Comparison of ENCODE assay signal across 21 cellular contexts in genomic region chr16:86772231-86772510, GRCh38.
DNase-seq lines count a peak whose midpoint lies in the region; ATAC-seq, FAIRE-seq and TF ChIP-seq lines count a peak whose summit lies in the region.
"Had no signal": no experiment of that assay in that cellular context is flagged by ENCODE, and none has a peak within 500 bp of the region (broad histone marks: within the 10 kb centered on the region; RNA-seq: fewer than 3 reads in every experiment).

No MANE protein-coding gene starts in this region.

- no peaks in the 10 kb centered on the region for H3K9me2 ChIP-seq in PC-9 (ENCODE audit: insufficient read depth)

- no peaks in the 10 kb centered on the region for H3K36me3 ChIP-seq in H1 (ENCODE audit: control insufficient read depth in 2 of 4, insufficient read depth in 4 of 4, low read length in 3 of 4)
- H3K36me3 ChIP-seq in PC-9 (ENCODE audit: low read depth): no peaks in the 10 kb centered on the region
- H3K36me3 ChIP-seq: gastrocnemius medialis had no signal

- no peak overlapping the region for H2BK15ac ChIP-seq in H1 (ENCODE audit: low read length)

- no peak overlapping the region for H4K8ac ChIP-seq in H1 (ENCODE audit: extremely low read depth, insufficient read depth, low read length)

- no peaks in the 10 kb centered on the region; a peak in 2 of 7 replicates for H3K4me1 ChIP-seq in H1 (replicated peaks in 1 of 4; ENCODE audit: control insufficient read depth in 3 of 4, insufficient read depth in 4 of 4, low read length in 3 of 4)
- no peaks in the 10 kb centered on the region for H3K4me1 ChIP-seq in PC-9 (replicated peaks; ENCODE audit: insufficient read depth)
- H3K4me1 ChIP-seq: body of pancreas, gastrocnemius medialis, testis had no signal

- H3K27ac Mint-ChIP-seq in nephron: peak overlapping the region; percentile 73 to 96 (median 87)
- no peak overlapping the region for H3K27ac Mint-ChIP-seq in activated CD4-positive, alpha-beta memory T cell treated with anti-CD3 and anti-CD28 coated beads, Interleukin-2, amount 10 ng/mL, durations not matched to agents 7 days and 5 days
- no peak overlapping the region for H3K27ac Mint-ChIP-seq in activated T-cell treated with anti-CD3 and anti-CD28 coated beads, Interleukin-2, amount 50 U/mL, for 72 hours
- H3K27ac Mint-ChIP-seq: activated B cell treated with CpG ODN at 0.5 μM for 24 hours; activated naive CD4-positive, alpha-beta T cell treated with anti-CD3 and anti-CD28 coated beads, Interleukin-2, amount 50 U/mL, for 24 hours; CD8-positive, alpha-beta T cell; stimulated activated effector memory CD8-positive, alpha-beta T cell treated with anti-CD3 and anti-CD28 coated beads, Interleukin-12 subunit alpha, Interleukin-12 subunit beta, amount 100 ng/mL, for 72 hours had no signal

- no peaks in the 10 kb centered on the region for H3K9me3 ChIP-seq in H1 (ENCODE audit: insufficient read depth in 2 of 2, low read depth in 1 of 2, low read length in 1 of 2)
- H3K9me3 ChIP-seq in PC-9 (ENCODE audit: insufficient read depth, low read depth): no peaks in the 10 kb centered on the region
- H3K9me3 ChIP-seq: body of pancreas, gastrocnemius medialis, testis had no signal

- no peak for TF ChIP-seq RAD21 in H1 (IDR thresholded peaks at IDR 0.05 in 1 of 2, conservative IDR thresholded peaks at IDR 0.05 in 1 of 2; ENCODE audit: low read depth in 2 of 2, low read length in 2 of 2)

- intact Hi-C loops in PC-9 (cut with micrococcal nuclease; ENCODE audit: unreplicated experiment): no loop called here

- TF ChIP-seq POLR2A in H1 (IDR thresholded peaks at IDR 0.05; ENCODE audit: control extremely low read depth in 1 of 2, low read depth in 2 of 2, low read length in 2 of 2): no peak

- H3K36me3 Mint-ChIP-seq in nephron (ENCODE audit: low read depth): no peaks in the 10 kb centered on the region
- no peaks in the 10 kb centered on the region for H3K36me3 Mint-ChIP-seq in activated CD4-positive, alpha-beta memory T cell treated with anti-CD3 and anti-CD28 coated beads, Interleukin-2, amount 10 ng/mL, durations not matched to agents 7 days and 5 days (ENCODE audit: low read depth)
- no peaks in the 10 kb centered on the region for H3K36me3 Mint-ChIP-seq in activated T-cell treated with anti-CD3 and anti-CD28 coated beads, Interleukin-2, amount 50 U/mL, for 72 hours (ENCODE audit: insufficient read depth in 2 of 2)
- H3K36me3 Mint-ChIP-seq: activated naive CD4-positive, alpha-beta T cell treated with anti-CD3 and anti-CD28 coated beads, Interleukin-2, amount 50 U/mL, for 24 hours; CD8-positive, alpha-beta T cell; stimulated activated effector memory CD8-positive, alpha-beta T cell treated with anti-CD3 and anti-CD28 coated beads, Interleukin-12 subunit alpha, Interleukin-12 subunit beta, amount 100 ng/mL, for 72 hours had no signal

- BruUV-seq in PC-9 (replicated peaks; lab: Mats Ljungman, UMichigan): no TSS peak

- TF ChIP-seq CTCF in H1 (IDR thresholded peaks at IDR 0.05; ENCODE audit: control extremely low read depth in 1 of 3, insufficient read depth in 1 of 3, low read depth in 1 of 3, low read length in 3 of 3) (no peak), nephron (IDR thresholded peaks at IDR 0.05; ENCODE audit: unreplicated experiment in 3 of 3) (no peak), PC-9 (conservative IDR thresholded peaks at IDR 0.05) (no peak)

- no peaks in the 10 kb centered on the region for H3K79me1 ChIP-seq in H1 (ENCODE audit: low read depth, low read length)

- H3K27me3 Mint-ChIP-seq in nephron (ENCODE audit: low read depth): peaks cover 78% of the 10 kb centered on the region
- H3K27me3 Mint-ChIP-seq in activated CD4-positive, alpha-beta memory T cell treated with anti-CD3 and anti-CD28 coated beads, Interleukin-2, amount 10 ng/mL, durations not matched to agents 7 days and 5 days: peaks cover 2% of the 10 kb centered on the region
- H3K27me3 Mint-ChIP-seq in activated T-cell treated with anti-CD3 and anti-CD28 coated beads, Interleukin-2, amount 50 U/mL, for 72 hours (ENCODE audit: low read depth): no peaks in the 10 kb centered on the region

- H3K4me2 ChIP-seq in H1 (ENCODE audit: insufficient read depth in 1 of 2, low read depth in 2 of 2, low read length in 2 of 2) (no peak overlapping the region), PC-9 (no peak overlapping the region)

- ATAC-seq in activated T-cell treated with anti-CD3 and anti-CD28 coated beads, Interleukin-2, amount 50 U/mL, for 72 hours (replicated peaks in 1 of 2): no peak
- ATAC-seq: activated T-cell treated with anti-CD3 and anti-CD28 coated beads, Interleukin-2, amount 50 U/mL, for 4 hours; body of pancreas; CD8-positive, alpha-beta T cell; gastrocnemius medialis; left lobe of liver; stimulated activated effector memory CD8-positive, alpha-beta T cell treated with anti-CD3 and anti-CD28 coated beads, Interleukin-12 subunit alpha, Interleukin-12 subunit beta, amount 100 ng/mL, for 72 hours had no signal

- FAIRE-seq in H1 (lab: Jason Lieb, UNC): no peak
- FAIRE-seq: GM18507 had no signal

- H3K23ac ChIP-seq in H1 (ENCODE audit: insufficient read length): no peak overlapping the region

- H3K4me3 Mint-ChIP-seq in nephron: peak overlapping the region in 1 of 3 experiments; percentile 1
- H3K4me3 Mint-ChIP-seq in activated CD4-positive, alpha-beta memory T cell treated with anti-CD3 and anti-CD28 coated beads, Interleukin-2, amount 10 ng/mL, durations not matched to agents 7 days and 5 days: no peak overlapping the region
- H3K4me3 Mint-ChIP-seq in activated T-cell treated with anti-CD3 and anti-CD28 coated beads, Interleukin-2, amount 50 U/mL, for 72 hours: no peak overlapping the region
- H3K4me3 Mint-ChIP-seq: activated B cell treated with CpG ODN at 0.5 μM for 24 hours; activated naive CD4-positive, alpha-beta T cell treated with anti-CD3 and anti-CD28 coated beads, Interleukin-2, amount 50 U/mL, for 24 hours; activated T-cell treated with anti-CD3 and anti-CD28 coated beads, Interleukin-2, amount 50 U/mL, for 4 hours; CD8-positive, alpha-beta T cell; stimulated activated effector memory CD8-positive, alpha-beta T cell treated with anti-CD3 and anti-CD28 coated beads, Interleukin-12 subunit alpha, Interleukin-12 subunit beta, amount 100 ng/mL, for 72 hours had no signal

- no peak overlapping the region for H2BK12ac ChIP-seq in H1 (ENCODE audit: low read depth, low read length)

- peaks cover 38% of the 10 kb centered on the region for H3K4me1 Mint-ChIP-seq in nephron
- no peaks in the 10 kb centered on the region for H3K4me1 Mint-ChIP-seq in activated CD4-positive, alpha-beta memory T cell treated with anti-CD3 and anti-CD28 coated beads, Interleukin-2, amount 10 ng/mL, durations not matched to agents 7 days and 5 days
- H3K4me1 Mint-ChIP-seq in activated T-cell treated with anti-CD3 and anti-CD28 coated beads, Interleukin-2, amount 50 U/mL, for 72 hours (ENCODE audit: low read depth): no peaks in the 10 kb centered on the region
- H3K4me1 Mint-ChIP-seq: activated B cell treated with CpG ODN at 0.5 μM for 24 hours; activated naive CD4-positive, alpha-beta T cell treated with anti-CD3 and anti-CD28 coated beads, Interleukin-2, amount 50 U/mL, for 24 hours; stimulated activated effector memory CD8-positive, alpha-beta T cell treated with anti-CD3 and anti-CD28 coated beads, Interleukin-12 subunit alpha, Interleukin-12 subunit beta, amount 100 ng/mL, for 72 hours had no signal

- no peak overlapping the region for H3K14ac ChIP-seq in H1 (ENCODE audit: insufficient read length)

- no peak overlapping the region for H2BK120ac ChIP-seq in H1 (replicated peaks; ENCODE audit: low read depth, low read length)

- no peak overlapping the region for H4K5ac ChIP-seq in H1 (ENCODE audit: insufficient read length, low read depth, low read length)

- WGBS in H1 (ENCODE audit: extremely low coverage in 1 of 2, insufficient coverage in 1 of 2, insufficient read length in 1 of 2, insufficient replicate concordance in 2 of 2, low coverage in 1 of 2, low lambda C conversion rate in 2 of 2, missing lambda C conversion rate in 1 of 2), 2 experiments: 93% methylated on average over 3 of the region's 3 CpGs; no CpG with 5 or more reads in 1 of the 2 experiments

- H3K9me3 Mint-ChIP-seq in nephron: no peaks in the 10 kb centered on the region
- no peaks in the 10 kb centered on the region for H3K9me3 Mint-ChIP-seq in activated CD4-positive, alpha-beta memory T cell treated with anti-CD3 and anti-CD28 coated beads, Interleukin-2, amount 10 ng/mL, durations not matched to agents 7 days and 5 days
- H3K9me3 Mint-ChIP-seq in activated T-cell treated with anti-CD3 and anti-CD28 coated beads, Interleukin-2, amount 50 U/mL, for 72 hours: no peaks in the 10 kb centered on the region
- H3K9me3 Mint-ChIP-seq: activated B cell treated with CpG ODN at 0.5 μM for 24 hours; activated naive CD4-positive, alpha-beta T cell treated with anti-CD3 and anti-CD28 coated beads, Interleukin-2, amount 50 U/mL, for 24 hours; activated T-cell treated with anti-CD3 and anti-CD28 coated beads, Interleukin-2, amount 50 U/mL, for 4 hours; CD8-positive, alpha-beta T cell; stimulated activated effector memory CD8-positive, alpha-beta T cell treated with anti-CD3 and anti-CD28 coated beads, Interleukin-12 subunit alpha, Interleukin-12 subunit beta, amount 100 ng/mL, for 72 hours had no signal

- no peak overlapping the region for H3K56ac ChIP-seq in H1 (replicated peaks; ENCODE audit: insufficient read length, low read depth, low read length)

- H3K79me2 ChIP-seq in H1 (ENCODE audit: control insufficient read depth in 1 of 2, insufficient read depth in 2 of 2, low read length in 2 of 2) (no peaks in the 10 kb centered on the region), PC-9 (ENCODE audit: low read depth) (no peaks in the 10 kb centered on the region)

- H4K91ac ChIP-seq in H1 (replicated peaks; ENCODE audit: insufficient read length, low read length): no peak overlapping the region

- H3K18ac ChIP-seq in H1 (ENCODE audit: extremely low read depth, low read length): no peak overlapping the region

- no peaks in the 10 kb centered on the region; a peak in 1 of 7 replicates for H3K27me3 ChIP-seq in H1 (replicated peaks in 1 of 4; ENCODE audit: control insufficient read depth in 3 of 4, extremely low read depth in 1 of 4, insufficient read depth in 3 of 4, low read length in 3 of 4)
- peaks cover 90% of the 10 kb centered on the region for H3K27me3 ChIP-seq in PC-9 (ENCODE audit: insufficient read depth, low read depth)
- H3K27me3 ChIP-seq: testis had no signal

- no peak overlapping the region for H2BK5ac ChIP-seq in H1 (ENCODE audit: low read depth, low read length)

- DNase-seq in AG20443 (ENCODE audit: low spot score) (peak; percentile 62), M059J (ENCODE audit: low read depth) (peak; percentile 88), H1 (ENCODE audit: low read depth in 1 of 2, low spot score in 2 of 2) (no peak), NCI-H524 treated with DMSO at 0.1 percent for 48 hours (lab: John Stamatoyannopoulos, UW) (no peak), PC-9 (no peak)
- no peak for DNase-seq in activated CD4-positive, alpha-beta memory T cell treated with anti-CD3 and anti-CD28 coated beads, Interleukin-2, amount 10 ng/mL, durations not matched to agents 7 days and 5 days
- DNase-seq in activated T-cell treated with anti-CD3 and anti-CD28 coated beads, Interleukin-2, amount 50 U/mL, for 72 hours: no peak
- DNase-seq: activated B cell treated with CpG ODN at 0.5 μM for 24 hours; activated T-cell treated with anti-CD3 and anti-CD28 coated beads, Interleukin-2, amount 50 U/mL, for 4 hours; body of pancreas; CD8-positive, alpha-beta T cell; DND-41; gastrocnemius medialis; NCI-H69; SHP77 treated with DMSO at 0.1 percent for 48 hours; testis had no signal

- H2AFZ ChIP-seq in H1 (ENCODE audit: low read length) (no peak overlapping the region), PC-9 (no peak overlapping the region)

- no peak for TF ChIP-seq EP300 in H1 (IDR thresholded peaks at IDR 0.05; ENCODE audit: borderline replicate concordance in 1 of 2, low read depth in 2 of 2, low read length in 2 of 2)

- H3K23me2 ChIP-seq in H1 (ENCODE audit: low read depth, low read length): no peaks in the 10 kb centered on the region

- no peak overlapping the region for H3K4me3 ChIP-seq in H1 (ENCODE audit: extremely low read depth in 1 of 4, insufficient read depth in 2 of 4, low read depth in 3 of 4, low read length in 4 of 4)
- H3K4me3 ChIP-seq in PC-9: no peak overlapping the region
- H3K4me3 ChIP-seq: body of pancreas, gastrocnemius medialis, testis had no signal

- 0 out of 2 replicates have a peak overlapping the region, but pooled peaks have one; percentile 60 for H2AK5ac ChIP-seq in H1 (ENCODE audit: low read depth, low read length)

- H2BK20ac ChIP-seq in H1 (ENCODE audit: low read length): no peak overlapping the region

- no peak overlapping the region for H3K4ac ChIP-seq in H1 (replicated peaks; ENCODE audit: insufficient read length, low read depth, low read length)

- H3K27ac ChIP-seq in H1 (ENCODE audit: low read depth, low read length): no peak overlapping the region
- H3K27ac ChIP-seq in PC-9: no peak overlapping the region
- H3K27ac ChIP-seq: body of pancreas, gastrocnemius medialis, testis had no signal

- CTCF ChIA-PET in H1 (lab: Charles Lee; ENCODE audit: partially characterized antibody): interaction anchor here (1.8 to 2.8 kb wide), 3 partner anchors 8 to 101 kb away, joined by 5 to 16 read pairs (median 8); no protein-coding TSS in a partner anchor
- CTCF ChIA-PET in activated CD4-positive, alpha-beta memory T cell treated with anti-CD3 and anti-CD28 coated beads, Interleukin-2, amount 10 ng/mL, durations not matched to agents 7 days and 5 days (lab: Charles Lee): interaction anchor here (0.6 kb wide), 1 partner anchor 210 kb away, joined by 8 read pairs; no protein-coding TSS in a partner anchor
- CTCF ChIA-PET in PC-9 (lab: Charles Lee): no interaction called here

- H4K20me1 ChIP-seq in H1 (replicated peaks in 1 of 2; ENCODE audit: control insufficient read depth in 1 of 2, insufficient read depth in 2 of 2, low read length in 2 of 2) (no peaks in the 10 kb centered on the region), PC-9 (ENCODE audit: insufficient read depth) (0 out of 2 replicates have a peak, but pooled peaks cover 4% of the 10 kb centered on the region)

- no peak overlapping the region for H3K9ac ChIP-seq in H1 (replicated peaks in 1 of 4; ENCODE audit: extremely low read depth in 1 of 4, low read depth in 3 of 4, low read length in 3 of 4)

- POLR2A ChIA-PET in H1 (lab: Charles Lee; ENCODE audit: partially characterized antibody) (no interaction called here), PC-9 (lab: Charles Lee; ENCODE audit: unreplicated experiment) (no interaction called here)
- POLR2A ChIA-PET in activated CD4-positive, alpha-beta memory T cell treated with anti-CD3 and anti-CD28 coated beads, Interleukin-2, amount 10 ng/mL, durations not matched to agents 7 days and 5 days (lab: Charles Lee): no interaction called here

- no peaks in the 10 kb centered on the region for H3F3A ChIP-seq in PC-9 (ENCODE audit: insufficient read depth, low read depth)

Comparison
In these comparisons a context has a peak if more than half of its experiments do, and no peak if none do; other contexts are left out.
1. DNase-seq: peak in AG20443 (single experiment) and M059J (single experiment); none in H1 (0 of 2), NCI-H524 treated with DMSO at 0.1 percent for 48 hours (single experiment), activated CD4-positive, alpha-beta memory T cell treated with anti-CD3 and anti-CD28 coated beads, Interleukin-2, amount 10 ng/mL, durations not matched to agents 7 days and 5 days (single experiment), activated T-cell treated with anti-CD3 and anti-CD28 coated beads, Interleukin-2, amount 50 U/mL, for 72 hours (0 of 2) and PC-9 (0 of 2).
2. H3K27ac Mint-ChIP-seq: peak in nephron (3 of 3); none in activated CD4-positive, alpha-beta memory T cell treated with anti-CD3 and anti-CD28 coated beads, Interleukin-2, amount 10 ng/mL, durations not matched to agents 7 days and 5 days (single experiment) and activated T-cell treated with anti-CD3 and anti-CD28 coated beads, Interleukin-2, amount 50 U/mL, for 72 hours (single experiment).